2 cellular contexts compared by ENCODE assay signal in the genomic region with DNA sequence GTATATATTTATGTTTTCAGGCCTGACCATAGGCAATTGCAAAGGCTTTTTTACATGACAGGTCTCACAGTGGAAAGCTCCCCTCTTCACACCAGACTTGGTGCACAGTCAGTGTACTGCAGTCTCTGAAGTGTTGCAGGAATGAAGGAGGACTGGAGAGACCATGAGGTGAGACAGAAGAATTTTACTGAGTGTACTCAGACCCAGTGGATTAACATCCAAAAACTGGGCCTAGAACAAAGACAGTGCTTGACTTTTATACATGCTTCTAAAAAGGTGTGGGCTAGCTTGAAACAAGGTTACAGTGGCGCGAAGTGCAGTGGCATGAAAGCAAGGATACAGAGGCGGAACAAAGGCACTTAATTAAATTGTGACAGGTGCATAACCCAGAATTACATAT.
TF ChIP-seq lines count a peak whose summit lies in the region.

No MANE protein-coding gene starts in this region.

TF ChIP-seq in HCT116, 20 proteins besides CTCF, POLR2A, EP300 and RAD21:
- peak; percentile 23 for TF ChIP-seq YY1 (IDR thresholded peaks at IDR 0.05; ENCODE audit: extremely low read depth, insufficient replicate concordance, low read depth, low read length)
- no peak for TF ChIP-seq JUND (IDR thresholded peaks at IDR 0.05)
- TF ChIP-seq EZH2phosphoT487 (IDR thresholded peaks at IDR 0.05; ENCODE audit: borderline replicate concordance), result no peak
- TF ChIP-seq CBX3 (IDR thresholded peaks at IDR 0.05; ENCODE audit: low read depth), result peak; percentile 95

TF ChIP-seq in H1, 55 proteins besides CTCF, POLR2A, EP300 and RAD21:
- TF ChIP-seq POLR2AphosphoS5 (IDR thresholded peaks at IDR 0.05; ENCODE audit: low read depth, low read length) (no peak), CBX5 (IDR thresholded peaks at IDR 0.05; ENCODE audit: low read depth, low read length) (0 out of 2 replicates have a peak, but pooled peaks have one; percentile 38), TEAD4 (IDR thresholded peaks at IDR 0.05; ENCODE audit: low read depth, low read length) (0 out of 2 replicates have a peak, but pooled peaks have one; percentile 11)
